14 cellular contexts compared by ENCODE assay signal in the genomic region with DNA sequence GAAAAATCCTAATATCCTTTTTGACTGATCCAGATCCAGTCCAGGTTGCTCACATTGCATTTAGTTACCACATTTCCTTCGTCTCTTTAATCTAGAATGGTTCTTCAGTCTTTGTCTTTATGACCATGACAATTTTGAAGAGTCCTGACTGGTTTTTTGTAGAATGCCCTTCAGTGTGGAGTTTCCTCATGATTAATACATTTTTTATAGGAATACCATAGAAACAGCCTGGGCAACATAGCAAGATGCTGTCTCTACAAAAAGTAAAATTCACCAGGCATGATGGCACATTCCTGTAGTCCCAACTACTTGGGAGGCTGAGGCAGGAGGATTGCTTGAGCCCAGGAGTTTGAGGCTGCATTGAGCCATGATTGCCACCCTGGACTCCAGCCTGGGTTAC.
DNase-seq lines count a peak whose midpoint lies in the region; ATAC-seq and TF ChIP-seq lines count a peak whose summit lies in the region.
"Had no signal": no experiment of that assay in that cellular context is flagged by ENCODE, and none has a peak within 500 bp of the region (broad histone marks: within the 10 kb centered on the region; RNA-seq: fewer than 3 reads in every experiment).

No MANE protein-coding gene starts in this region.

- no peaks in the 10 kb centered on the region for H3K9me3 Mint-ChIP-seq in HFFc6
- H3K9me3 Mint-ChIP-seq: CD4-positive, alpha-beta memory T cell had no signal

- H3K79me2 ChIP-seq in PC-3 (ENCODE audit: low read length) = no peaks in the 10 kb centered on the region

- 77 to 100% (median 92%) methylated on average over 1 of the region's 1 CpG for WGBS in psoas muscle, 3 donors

- H3K27me3 ChIP-seq in PC-3 (ENCODE audit: low read length) (no peaks in the 10 kb centered on the region), psoas muscle (ENCODE audit: insufficient read depth in 3 of 3, low read length in 2 of 3) (no peaks in the 10 kb centered on the region)

- peaks cover 42% of the 10 kb centered on the region for H3K4me1 Mint-ChIP-seq in HFFc6 (ENCODE audit: low read depth)

- H3K27me3 Mint-ChIP-seq in HFFc6 (ENCODE audit: insufficient read depth) = no peaks in the 10 kb centered on the region
- H3K27me3 Mint-ChIP-seq: CD4-positive, alpha-beta memory T cell had no signal

- TF ChIP-seq CTCF in HFFc6 (IDR thresholded peaks at IDR 0.05) = no peak
- no peak for TF ChIP-seq CTCF in PC-3 (conservative IDR thresholded peaks at IDR 0.05; ENCODE audit: low read depth, low read length)
- no peak for TF ChIP-seq CTCF in psoas muscle (IDR thresholded peaks at IDR 0.05)
- no peak for TF ChIP-seq CTCF in GM20000 (IDR thresholded peaks at IDR 0.05; ENCODE audit: extremely low read depth, missing control alignments)

- no peak overlapping the region for H3K4me3 Mint-ChIP-seq in HFFc6
- H3K4me3 Mint-ChIP-seq: CD4-positive, alpha-beta memory T cell had no signal

- BruUV-seq in PC-3 (replicated peaks; lab: Mats Ljungman, UMichigan) = no TSS peak

- H3K27ac Mint-ChIP-seq in HFFc6 = peak overlapping the region; percentile 64
- H3K27ac Mint-ChIP-seq: CD4-positive, alpha-beta memory T cell had no signal

- H4K20me1 ChIP-seq in PC-3 (ENCODE audit: low read length) = no peaks in the 10 kb centered on the region

- H3K27ac ChIP-seq in PC-3 (ENCODE audit: low read length) (no peak overlapping the region), psoas muscle (peak overlapping the region; percentile 39)

- ATAC-seq in PC-3 = peak; percentile 30
- ATAC-seq in psoas muscle = no peak

- CTCF ChIA-PET in PC-3 (lab: Charles Lee) = no interaction called here

- H3K9ac ChIP-seq in PC-3 (ENCODE audit: low read length) = no peak overlapping the region
- H3K9ac ChIP-seq: GM23248 had no signal

- H3K4me3 ChIP-seq in PC-3 (ENCODE audit: low read length) (no peak overlapping the region), psoas muscle (no peak overlapping the region)
- H3K4me3 ChIP-seq: GM23248 had no signal

- no peaks in the 10 kb centered on the region; the same call in none of the 2 replicates for H3K36me3 Mint-ChIP-seq in HFFc6 (ENCODE audit: low read depth)

- H3K4me2 ChIP-seq in PC-3 (ENCODE audit: low read length) = no peak overlapping the region

- H3K4me1 ChIP-seq in PC-3 (ENCODE audit: insufficient read depth, low read length) (no peaks in the 10 kb centered on the region), psoas muscle (peaks cover 8% of the 10 kb centered on the region)

- H3K9me3 ChIP-seq in PC-3 (ENCODE audit: low read length) (no peaks in the 10 kb centered on the region), psoas muscle (no peaks in the 10 kb centered on the region)

- POLR2A ChIA-PET in PC-3 (lab: Charles Lee; ENCODE audit: unreplicated experiment) = no interaction called here

- H3K9me2 ChIP-seq in PC-3 (replicated peaks; ENCODE audit: low read length) = no peaks in the 10 kb centered on the region

- DNase-seq in HFFc6 (no peak), PC-3 (peak; percentile 51), psoas muscle (no peak), GM20000 (ENCODE audit: low spot score) (no peak), hepatic stellate cell (ENCODE audit: low spot score) (no peak)
- no peak for DNase-seq in activated CD4-positive, CD25-positive, alpha-beta regulatory T cell treated with anti-CD3 and anti-CD28 coated beads, Interleukin-2, amount 50 U/mL, for 72 hours
- DNase-seq: C1 segment of cervical spinal cord; Calu3; CD4-positive, alpha-beta memory T cell; COR-L47; DMS53; DMS79 treated with DMSO at 0.1 percent for 48 hours; H7 had no signal

- intact Hi-C loops in PC-3 (cut with micrococcal nuclease) (loop anchor here (5.0 kb wide), 1 partner anchor 89 kb away; no protein-coding TSS in a partner anchor), psoas muscle (cut with DNase I) (no loop called here)

- H2AFZ ChIP-seq in PC-3 (ENCODE audit: low read length) = no peak overlapping the region
- H2AFZ ChIP-seq: GM23248 had no signal

- peaks cover 4% of the 10 kb centered on the region for H3F3A ChIP-seq in PC-3 (ENCODE audit: low read length, unreplicated experiment)

- H3K36me3 ChIP-seq in PC-3 (ENCODE audit: low read depth, low read length) (peaks cover 4% of the 10 kb centered on the region; the same call in 1 of the 2 replicates), psoas muscle (ENCODE audit: insufficient read depth in 1 of 2, low read depth in 1 of 2) (no peaks in the 10 kb centered on the region)
